28 cellular contexts compared by ENCODE assay signal in genomic region chr12:102031852-102032251, GRCh38.
"Had no signal": no experiment of that assay in that cellular context is flagged by ENCODE, and none has a peak within 500 bp of the region (broad histone marks: within the 10 kb centered on the region; RNA-seq: fewer than 3 reads in every experiment).

No MANE protein-coding gene starts in this region.

- H3K4me3 ChIP-seq: coronary artery, dorsolateral prefrontal cortex had no signal

- DNase-seq: activated CD4-positive, alpha-beta memory T cell treated with anti-CD3 and anti-CD28 coated beads, Interleukin-2, amount 10 ng/mL, durations not matched to agents 7 days and 5 days; activated CD4-positive, alpha-beta T cell treated with anti-CD3 and anti-CD28 coated beads for 1 hour; activated CD4-positive, alpha-beta T cell treated with anti-CD3 and anti-CD28 coated beads for 4 hours; activated CD4-positive, alpha-beta T cell treated with anti-CD3 and anti-CD28 coated beads, Interleukin-2, amount 10 ng/mL, durations not matched to agents 7 days and 5 days; activated CD4-positive, alpha-beta T cell treated with anti-CD3 and anti-CD28 coated beads, Interleukin-2, amount 50 U/mL, for 4 hours; activated CD8-positive, alpha-beta memory T cell treated with anti-CD3 and anti-CD28 coated beads for 24 hours; activated effector memory CD4-positive, alpha-beta T cell treated with Interleukin-2 at 50 U/mL for 16 hours; activated gamma-delta T cell treated with Interleukin-2 at 50 U/mL for 16 hours; activated naive CD4-positive, alpha-beta T cell treated with anti-CD3 and anti-CD28 coated beads, Interleukin-2, amount 50 U/mL, for 16 hours; activated naive CD4-positive, alpha-beta T cell treated with Interleukin-2 at 50 U/mL for 16 hours; activated T-cell treated with anti-CD3 and anti-CD28 coated beads, Interleukin-2, amount 50 U/mL, for 4 hours; amniotic stem cell; anterior cingulate cortex; brain microvascular endothelial cell; dorsolateral prefrontal cortex; effector memory CD4-positive, alpha-beta T cell; endodermal cell; foreskin fibroblast; head of caudate nucleus; hippocampal formation; T-helper 9 cell had no signal

- H3K27me3 ChIP-seq: brain microvascular endothelial cell, dorsolateral prefrontal cortex had no signal

- H3K27ac ChIP-seq: brain microvascular endothelial cell, coronary artery, dorsolateral prefrontal cortex had no signal

- ATAC-seq: activated T-cell treated with anti-CD3 and anti-CD28 coated beads, Interleukin-2, amount 50 U/mL, for 4 hours; activated T-helper 17 cell treated with anti-CD3 and anti-CD28 coated beads, Interleukin-2, amount 50 U/mL, for 72 hours; esophagus mucosa; WTC11 had no signal

- FAIRE-seq: astrocyte, bronchial epithelial cell, frontal cortex had no signal

- H3K36me3 ChIP-seq: brain microvascular endothelial cell had no signal
